ENCODE assay signal across 17 cellular contexts in the genomic region with DNA sequence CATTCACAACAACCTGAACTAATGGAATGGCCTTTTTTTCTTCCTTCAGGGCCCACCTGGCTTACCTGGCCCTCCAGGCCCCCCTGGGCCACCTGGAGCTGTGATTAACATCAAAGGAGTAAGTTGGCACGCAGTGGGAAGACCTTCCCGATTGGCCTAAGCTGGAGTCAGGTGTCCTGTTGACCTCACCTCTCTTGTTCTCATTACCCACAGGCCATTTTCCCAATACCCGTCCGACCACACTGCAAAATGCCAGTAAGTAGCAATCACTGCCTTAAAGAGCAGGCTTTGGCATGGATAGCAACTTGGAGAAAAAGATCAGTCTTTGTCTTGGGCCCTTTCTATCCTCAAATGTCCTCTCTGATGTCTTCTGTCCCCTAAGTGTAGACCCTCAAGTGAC. TPM values are rescaled to one million over a fixed set of nuclear protein-coding genes. Genes with fewer than 3 reads are reported as not detected.
A peak's percentile ranks its signal among the peaks of the same experiment; 100 is the strongest.
DNase-seq lines count a peak whose midpoint lies in the region; ATAC-seq, FAIRE-seq and TF ChIP-seq lines count a peak whose summit lies in the region.
"Had no signal": no experiment of that assay in that cellular context is flagged by ENCODE, and none has a peak within 500 bp of the region (broad histone marks: within the 10 kb centered on the region; RNA-seq: fewer than 3 reads in every experiment).

No MANE protein-coding gene starts in this region.

- H3K4me2 ChIP-seq in IMR-90 (ENCODE audit: low read depth, low read length) (no peak overlapping the region), H1 (ENCODE audit: insufficient read depth in 1 of 2, low read depth in 2 of 2, low read length in 2 of 2) (no peak overlapping the region), osteoblast (ENCODE audit: insufficient read depth, low read length) (no peak overlapping the region)
- H3K4me2 ChIP-seq: BLaER1 had no signal

- H4K20me1 ChIP-seq in IMR-90 (ENCODE audit: insufficient read depth, low read length): no peaks in the 10 kb centered on the region
- H4K20me1 ChIP-seq in H1 (replicated peaks in 1 of 2; ENCODE audit: control insufficient read depth in 1 of 2, insufficient read depth in 2 of 2, low read length in 2 of 2): no peaks in the 10 kb centered on the region
- no peaks in the 10 kb centered on the region for H4K20me1 ChIP-seq in osteoblast (ENCODE audit: insufficient read depth, low read length)
- H4K20me1 ChIP-seq: BLaER1 had no signal

- H2BK5ac ChIP-seq in IMR-90 (ENCODE audit: low read depth, low read length, poor library complexity, severe bottlenecking): no peak overlapping the region
- no peak overlapping the region for H2BK5ac ChIP-seq in H1 (ENCODE audit: low read depth, low read length)

- no peak overlapping the region for H4K8ac ChIP-seq in IMR-90 (ENCODE audit: low read depth in 2 of 2, low read length in 2 of 2)
- no peak overlapping the region for H4K8ac ChIP-seq in H1 (ENCODE audit: extremely low read depth, insufficient read depth, low read length)

- DNase-seq in ELF-1 (ENCODE audit: low read depth, low spot score) (peak; percentile 42), IMR-90 (no peak), H1 (ENCODE audit: low read depth in 1 of 2, low spot score in 2 of 2) (no peak), osteoblast (ENCODE audit: insufficient read length, low spot score, missing footprints) (no peak), DMS53 (lab: John Stamatoyannopoulos, UW) (no peak), NCI-H1694 treated with DMSO at 0.1 percent for 48 hours (lab: John Stamatoyannopoulos, UW) (no peak), CD14-positive monocyte (ENCODE audit: low spot score) (no peak), 8988T (no peak)
- DNase-seq: Calu3; CD8-positive, alpha-beta T cell; NCI-H1105; NCI-H2081 treated with DMSO at 0.1 percent for 48 hours; NCI-H510A; NCI-H82 had no signal

- H3K23ac ChIP-seq in IMR-90 (ENCODE audit: low read depth, low read length) (no peak overlapping the region), H1 (ENCODE audit: insufficient read length) (no peak overlapping the region)

- TF ChIP-seq POLR2A in IMR-90 (IDR thresholded peaks at IDR 0.05; ENCODE audit: low read depth, low read length) (no peak), H1 (IDR thresholded peaks at IDR 0.05; ENCODE audit: control extremely low read depth in 1 of 2, low read depth in 2 of 2, low read length in 2 of 2) (no peak)

- H3K4me3 ChIP-seq in IMR-90 (ENCODE audit: insufficient read depth, low read depth, low read length): no peak overlapping the region
- H3K4me3 ChIP-seq in H1 (ENCODE audit: extremely low read depth in 1 of 4, insufficient read depth in 2 of 4, low read depth in 3 of 4, low read length in 4 of 4): no peak overlapping the region
- H3K4me3 ChIP-seq in osteoblast (ENCODE audit: insufficient read depth, low read length): no peak overlapping the region
- H3K4me3 ChIP-seq: BLaER1 had no signal

- no peaks in the 10 kb centered on the region for H3K79me1 ChIP-seq in IMR-90 (ENCODE audit: low read depth in 1 of 2, low read length in 2 of 2)
- H3K79me1 ChIP-seq in H1 (ENCODE audit: low read depth, low read length): no peaks in the 10 kb centered on the region

- no peak overlapping the region for H2BK12ac ChIP-seq in H1 (ENCODE audit: low read depth, low read length)

- H4K91ac ChIP-seq in IMR-90 (ENCODE audit: insufficient read depth, low read depth, low read length): peak overlapping the region; percentile 47
- peak overlapping the region; percentile 20 for H4K91ac ChIP-seq in H1 (replicated peaks; ENCODE audit: insufficient read length, low read length)

- peaks cover 21% of the 10 kb centered on the region for H3K4me1 Mint-ChIP-seq in CD14-positive monocyte

- no peak for ATAC-seq in IMR-90 (ENCODE audit: low read depth)
- ATAC-seq: CD8-positive, alpha-beta T cell had no signal

- H3K36me3 ChIP-seq in IMR-90 (ENCODE audit: control insufficient read depth, insufficient read depth, low read length): peaks cover 63% of the 10 kb centered on the region; the same call in 1 of the 2 replicates
- no peaks in the 10 kb centered on the region for H3K36me3 ChIP-seq in H1 (ENCODE audit: control insufficient read depth in 2 of 4, insufficient read depth in 4 of 4, low read length in 3 of 4)
- H3K36me3 ChIP-seq in osteoblast (ENCODE audit: insufficient read depth, low read length): no peaks in the 10 kb centered on the region
- H3K36me3 ChIP-seq: BLaER1 had no signal

- H3K27ac Mint-ChIP-seq in CD14-positive monocyte: no peak overlapping the region
- H3K27ac Mint-ChIP-seq: CD8-positive, alpha-beta T cell had no signal

- no TSS peak for BruUV-seq in IMR-90 (replicated peaks; lab: Mats Ljungman, UMichigan)

- peak overlapping the region in 1 of 2 donors; percentile 28 for H3K4me3 Mint-ChIP-seq in CD14-positive monocyte
- H3K4me3 Mint-ChIP-seq: CD8-positive, alpha-beta T cell had no signal

- intact Hi-C loops in IMR-90 (cut with micrococcal nuclease): no loop called here
- intact Hi-C loops in CD14-positive monocyte (cut with micrococcal nuclease): loop anchor here (5.0 to 10.0 kb wide), 2 partner anchors 38 to 45 kb away; no protein-coding TSS in a partner anchor

- in situ Hi-C loops in IMR-90 (cut with MboI; ENCODE audit: low sequenced_read_pairs): no loop called here

- H3K14ac ChIP-seq in IMR-90 (replicated peaks; ENCODE audit: low read depth, low read length) (peak overlapping the region; percentile 36; the same call in 1 of the 2 replicates), H1 (ENCODE audit: insufficient read length) (no peak overlapping the region)

- H3K9ac ChIP-seq in IMR-90 (ENCODE audit: low read depth, low read length) (no peak overlapping the region), H1 (replicated peaks in 1 of 4; ENCODE audit: extremely low read depth in 1 of 4, low read depth in 3 of 4, low read length in 3 of 4) (no peak overlapping the region)
- H3K9ac ChIP-seq: BLaER1 had no signal

- CTCF ChIA-PET in IMR-90 (lab: Yijun Ruan, JAX): no interaction called here
- CTCF ChIA-PET in H1 (lab: Charles Lee; ENCODE audit: partially characterized antibody): interaction anchor here (0.7 to 1.3 kb wide), 2 partner anchors 54 to 74 kb away, joined by 3 to 4 read pairs; no protein-coding TSS in a partner anchor

- TF ChIP-seq CTCF in IMR-90 (conservative IDR thresholded peaks at IDR 0.05; ENCODE audit: low read depth, low read length): no peak
- TF ChIP-seq CTCF in H1 (IDR thresholded peaks at IDR 0.05; ENCODE audit: control extremely low read depth in 1 of 3, insufficient read depth in 1 of 3, low read depth in 1 of 3, low read length in 3 of 3): no peak
- TF ChIP-seq CTCF in osteoblast (IDR thresholded peaks at IDR 0.05; ENCODE audit: extremely low read depth, low read depth, low read length): no peak
- TF ChIP-seq CTCF in CD14-positive monocyte (IDR thresholded peaks at IDR 0.05): no peak

- H3K79me2 ChIP-seq in H1 (ENCODE audit: control insufficient read depth in 1 of 2, insufficient read depth in 2 of 2, low read length in 2 of 2) (no peaks in the 10 kb centered on the region), osteoblast (ENCODE audit: insufficient read depth, low read length) (no peaks in the 10 kb centered on the region)

- peak overlapping the region; percentile 61 for H2BK120ac ChIP-seq in IMR-90 (ENCODE audit: low read depth, low read length)
- H2BK120ac ChIP-seq in H1 (replicated peaks; ENCODE audit: low read depth, low read length): no peak overlapping the region

- peak overlapping the region; percentile 59; the same call in 1 of the 2 replicates for H3K4ac ChIP-seq in IMR-90 (ENCODE audit: low read depth, low read length)
- H3K4ac ChIP-seq in H1 (replicated peaks; ENCODE audit: insufficient read length, low read depth, low read length): no peak overlapping the region

- H3K56ac ChIP-seq in IMR-90 (ENCODE audit: extremely low read depth, insufficient read depth, low read length) (no peak overlapping the region), H1 (replicated peaks; ENCODE audit: insufficient read length, low read depth, low read length) (no peak overlapping the region)

- TF ChIP-seq RAD21 in IMR-90 (IDR thresholded peaks at IDR 0.05; ENCODE audit: low read length) (no peak), H1 (IDR thresholded peaks at IDR 0.05 in 1 of 2, conservative IDR thresholded peaks at IDR 0.05 in 1 of 2; ENCODE audit: low read depth in 2 of 2, low read length in 2 of 2) (no peak)

- peaks cover 10 to 19% of the 10 kb centered on the region in 2 donors for H3K36me3 Mint-ChIP-seq in CD14-positive monocyte
- H3K36me3 Mint-ChIP-seq: CD8-positive, alpha-beta T cell had no signal

- no peaks in the 10 kb centered on the region for H3K23me2 ChIP-seq in H1 (ENCODE audit: low read depth, low read length)

- no peak overlapping the region for H2AFZ ChIP-seq in IMR-90 (replicated peaks; ENCODE audit: low read length, poor library complexity)
- no peak overlapping the region for H2AFZ ChIP-seq in H1 (ENCODE audit: low read length)
- no peak overlapping the region for H2AFZ ChIP-seq in osteoblast (ENCODE audit: low read length)

- no peak overlapping the region for H2AK9ac ChIP-seq in IMR-90 (replicated peaks; ENCODE audit: low read depth, low read length, poor library complexity)

- H2BK20ac ChIP-seq in IMR-90 (ENCODE audit: low read depth, low read length) (peak overlapping the region; percentile 39; the same call in 1 of the 2 replicates), H1 (ENCODE audit: low read length) (no peak overlapping the region)

- H3K9me3 ChIP-seq in IMR-90 (ENCODE audit: control insufficient read depth, insufficient read depth, low read length): peaks cover 5% of the 10 kb centered on the region
- 0 out of 4 replicates have a peak, but pooled peaks cover 0 to 2% of the 10 kb centered on the region in 2 experiments for H3K9me3 ChIP-seq in H1 (ENCODE audit: insufficient read depth in 2 of 2, low read depth in 1 of 2, low read length in 1 of 2)
- H3K9me3 ChIP-seq in osteoblast (ENCODE audit: low read depth, low read length): peaks cover 7% of the 10 kb centered on the region

- H3K27ac ChIP-seq in IMR-90 (ENCODE audit: insufficient read depth, low read length): no peak overlapping the region
- H3K27ac ChIP-seq in H1 (ENCODE audit: low read depth, low read length): no peak overlapping the region
- peak overlapping the region; percentile 47 for H3K27ac ChIP-seq in osteoblast (ENCODE audit: low read depth, low read length)
- H3K27ac ChIP-seq: BLaER1 had no signal

- no peak for FAIRE-seq in H1 (lab: Jason Lieb, UNC)
- FAIRE-seq: GM12892, GM18507 had no signal

- peaks cover 24% of the 10 kb centered on the region for H3K4me1 ChIP-seq in IMR-90 (ENCODE audit: control insufficient read depth, insufficient read depth, low read length)
- no peaks in the 10 kb centered on the region for H3K4me1 ChIP-seq in H1 (replicated peaks in 1 of 4; ENCODE audit: control insufficient read depth in 3 of 4, insufficient read depth in 4 of 4, low read length in 3 of 4)
- H3K4me1 ChIP-seq in osteoblast (ENCODE audit: insufficient read depth, low read length): peaks cover 31% of the 10 kb centered on the region
- H3K4me1 ChIP-seq: BLaER1 had no signal

- POLR2A ChIA-PET in IMR-90 (lab: Charles Lee; ENCODE audit: unreplicated experiment) (no interaction called here), H1 (lab: Charles Lee; ENCODE audit: partially characterized antibody) (no interaction called here)

- H3K27me3 ChIP-seq in IMR-90 (ENCODE audit: control insufficient read depth, insufficient read depth, low read length) (no peaks in the 10 kb centered on the region), H1 (replicated peaks in 1 of 4; ENCODE audit: control insufficient read depth in 3 of 4, extremely low read depth in 1 of 4, insufficient read depth in 3 of 4, low read length in 3 of 4) (no peaks in the 10 kb centered on the region), osteoblast (ENCODE audit: insufficient read depth, low read length) (no peaks in the 10 kb centered on the region)
- H3K27me3 ChIP-seq: BLaER1 had no signal

- dilution Hi-C loops in IMR-90 (cut with HindIII; ENCODE audit: low sequenced_read_pairs, unreplicated experiment): no loop called here

- H3K9me3 Mint-ChIP-seq in CD14-positive monocyte: peaks cover 4 to 12% (median 8%) of the 10 kb centered on the region in 7 donors

- WGBS in IMR-90 (ENCODE audit: extremely low coverage in 2 of 2, insufficient read length in 1 of 2), 2 experiments: 90% methylated on average over 2 of the region's 4 CpGs; no CpG with 5 or more reads in 1 of the 2 experiments
- 62% methylated on average over 4 of the region's 4 CpGs; no CpG with 5 or more reads in 1 of the 2 experiments for WGBS in H1 (ENCODE audit: extremely low coverage in 1 of 2, insufficient coverage in 1 of 2, insufficient read length in 1 of 2, insufficient replicate concordance in 2 of 2, low coverage in 1 of 2, low lambda C conversion rate in 2 of 2, missing lambda C conversion rate in 1 of 2), 2 experiments

- H3K27me3 Mint-ChIP-seq in CD14-positive monocyte (ENCODE audit: low read depth in 3 of 3): peaks cover 73 to 86% (median 82%) of the 10 kb centered on the region in 3 donors

- H3K9me1 ChIP-seq in IMR-90 (ENCODE audit: insufficient read depth, low read length): peaks cover 30% of the 10 kb centered on the region; the same call in 1 of the 2 replicates

- peak overlapping the region; percentile 30; the same call in 1 of the 2 replicates for H4K5ac ChIP-seq in IMR-90 (ENCODE audit: low read depth, low read length)
- H4K5ac ChIP-seq in H1 (ENCODE audit: insufficient read length, low read depth, low read length): no peak overlapping the region

- H2BK15ac ChIP-seq in IMR-90 (ENCODE audit: low read depth, low read length) (peak overlapping the region; percentile 37; the same call in 1 of the 3 replicates), H1 (ENCODE audit: low read length) (no peak overlapping the region)

- H2AK5ac ChIP-seq in IMR-90 (ENCODE audit: low read depth, low read length) (peak overlapping the region; percentile 47; the same call in 1 of the 2 replicates), H1 (ENCODE audit: low read depth, low read length) (no peak overlapping the region)

- no peak for TF ChIP-seq EP300 in H1 (IDR thresholded peaks at IDR 0.05; ENCODE audit: borderline replicate concordance in 1 of 2, low read depth in 2 of 2, low read length in 2 of 2)

- H3K18ac ChIP-seq in IMR-90 (ENCODE audit: low read depth, low read length) (no peak overlapping the region), H1 (ENCODE audit: extremely low read depth, low read length) (no peak overlapping the region)

RNA-seq across cellular contexts. Expression of a gene that starts 55.3 kb away (rescaled TPM):
- total RNA-seq in IMR-90 (2012; rRNA removed) (57.8 and 75.3 TPM in 2 replicates), osteoblast (114 and 122 TPM in 2 replicates)
- polyA plus RNA-seq in IMR-90 (2012; rRNA removed) (10.2 and 15.1 TPM in 2 replicates), H1 (2011; rRNA removed) (16.8 and 18.6 TPM in 2 replicates), CD14-positive monocyte (10 to 100 TPM; 25.0 to 26.8 TPM)
- 7.8 and 11.8 TPM in 2 replicates for polyA plus RNA-seq in IMR-90 (2012; cell fraction: cytosol; rRNA removed)
- polyA plus RNA-seq in IMR-90 (2012; cell fraction: nucleus; rRNA removed; ENCODE audit: low replicate concordance): 1.8 and 11.2 TPM in 2 replicates
- total RNA-seq in H1 (2021; fragmentation: NEBNext Ultra II Directional; extraction: Animal tissue kit (Norgen Biotek cat#: 25700)): 51.7 and 52.4 TPM in 2 replicates
- polyA plus RNA-seq in H1 (2011; cell fraction: cytosol; rRNA removed): 13.3 TPM
- 24.7 TPM for polyA plus RNA-seq in H1 (2011; cell fraction: nucleus; rRNA removed)
- polyA plus RNA-seq in H1 (2012, experiment 1 of 2): 14.5 to 27.9 TPM (median 23.0 TPM) in 4 replicates
- polyA plus RNA-seq in H1 (2012, experiment 2 of 2): 1.1 TPM
- 19.4 TPM for polyA plus RNA-seq in H1 (2013, experiment 1 of 2)
- polyA plus RNA-seq in H1 (2013, experiment 2 of 2): 22.8 TPM
- polyA minus RNA-seq in H1 (2011; rRNA and poly(A)+ RNA removed): 192 and 268 TPM in 2 replicates
- polyA minus RNA-seq in H1 (2011; cell fraction: cytosol; rRNA and poly(A)+ RNA removed): 46.6 TPM
- polyA minus RNA-seq in H1 (2011; cell fraction: nucleus; rRNA and poly(A)+ RNA removed): 76.1 TPM
